In the genomic region with DNA sequence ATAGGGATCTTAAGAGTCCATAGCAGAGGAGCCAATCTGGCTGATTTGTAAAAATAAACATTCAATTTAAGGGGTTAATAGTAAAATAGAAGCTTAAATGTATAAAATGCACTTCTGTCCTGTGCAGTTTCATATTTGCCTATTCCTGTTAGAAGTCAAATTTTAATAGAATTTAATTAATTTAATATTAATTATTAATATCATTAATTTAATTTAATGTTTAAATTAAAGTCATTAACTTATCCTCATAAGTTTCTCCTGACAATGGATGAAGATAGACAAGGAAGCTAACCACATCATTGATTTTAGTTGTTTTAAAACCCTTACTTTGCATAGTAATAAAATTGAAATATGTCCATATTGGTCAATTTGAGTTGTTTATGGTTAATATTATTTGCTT, we compare ENCODE assay signal across 30 cellular contexts.
"Had no signal": no experiment of that assay in that cellular context is flagged by ENCODE, and none has a peak within 500 bp of the region (broad histone marks: within the 10 kb centered on the region; RNA-seq: fewer than 3 reads in every experiment).

No MANE protein-coding gene starts in this region.

- H3K27ac ChIP-seq: neutrophil, ovary, parathyroid adenoma, psoas muscle, right lobe of liver, sigmoid colon, stomach, thoracic aorta, thyroid gland, tibial nerve, upper lobe of right lung, uterus had no signal

- H3K27me3 Mint-ChIP-seq: naive thymus-derived CD8-positive, alpha-beta T cell; natural killer cell treated with Interleukin-12 subunit alpha and Interleukin-12 subunit beta and Interleukin-15 and Interleukin-18, amount 100 ng/mL, for 72 hours; progenitor cell of endocrine pancreas; stimulated activated naive B cell treated with anti-CD40 and anti-IgM and Interleukin-4, amounts not matched to agents 10 μg/mL and 1 μg/mL and 100 μg/mL, for 72 hours; stimulated activated naive CD8-positive, alpha-beta T cell treated with anti-CD3 and anti-CD28 coated beads, Interleukin-15, Interleukin-2, amounts not matched to agents 100 ng/mL and 50 ng/mL, for 24 hours; type B pancreatic cell had no signal

- H3K36me3 Mint-ChIP-seq: naive thymus-derived CD8-positive, alpha-beta T cell; natural killer cell treated with Interleukin-12 subunit alpha and Interleukin-12 subunit beta and Interleukin-15 and Interleukin-18, amount 100 ng/mL, for 72 hours; stimulated activated effector memory CD8-positive, alpha-beta T cell treated with anti-CD3 and anti-CD28 coated beads, Interleukin-12 subunit alpha, Interleukin-12 subunit beta, amount 100 ng/mL, for 72 hours; stimulated activated naive B cell treated with anti-CD40 and anti-IgM and Interleukin-4, amounts not matched to agents 10 μg/mL and 1 μg/mL and 100 μg/mL, for 72 hours; type B pancreatic cell had no signal

- H3K4me3 Mint-ChIP-seq: naive thymus-derived CD8-positive, alpha-beta T cell; natural killer cell treated with Interleukin-12 subunit alpha and Interleukin-12 subunit beta and Interleukin-15 and Interleukin-18, amount 100 ng/mL, for 72 hours; nephron progenitor cell; neural crest cell; stimulated activated effector memory CD8-positive, alpha-beta T cell treated with anti-CD3 and anti-CD28 coated beads, Interleukin-12 subunit alpha, Interleukin-12 subunit beta, amount 100 ng/mL, for 72 hours; stimulated activated naive B cell treated with anti-CD40 and anti-IgM and Interleukin-4, amounts not matched to agents 10 μg/mL and 1 μg/mL and 100 μg/mL, for 72 hours; stimulated activated naive CD8-positive, alpha-beta T cell treated with anti-CD3 and anti-CD28 coated beads, Interleukin-15, Interleukin-2, amounts not matched to agents 100 ng/mL and 50 ng/mL, for 24 hours; type B pancreatic cell had no signal

- H3K9me3 ChIP-seq: neutrophil, ovary, psoas muscle, right lobe of liver, sigmoid colon, stomach, thoracic aorta, thyroid gland, tibial nerve, upper lobe of right lung, uterus had no signal

- DNase-seq: naive thymus-derived CD8-positive, alpha-beta T cell; nephron progenitor cell; nucleus accumbens; ovary; posterior cingulate gyrus; psoas muscle; right cardiac atrium; right lobe of liver; sigmoid colon; small intestine; stimulated activated CD4-positive, alpha-beta T cell treated with anti-CD3 and anti-CD28 coated beads, Interleukin-15, amount 100 ng/mL, for 24 hours; stimulated activated CD4-positive, alpha-beta T cell treated with anti-CD3 and anti-CD28 coated beads, Interleukin-2, amount 100 ng/mL, for 24 hours; stimulated activated CD4-positive, alpha-beta T cell treated with anti-CD3 and anti-CD28 coated beads, Interleukin-2, amount 100 ng/mL, for 48 hours; stimulated activated CD4-positive, alpha-beta T cell treated with anti-CD3 and anti-CD28 coated beads, Interleukin-4, amount 100 ng/mL, for 24 hours; stimulated activated naive B cell treated with anti-CD40 and anti-IgM and Interleukin-4, amounts not matched to agents 10 μg/mL and 1 μg/mL and 100 μg/mL, for 72 hours; stimulated activated naive CD4-positive, alpha-beta T cell treated with Interleukin-2 at 50 U/mL for 16 hours; stomach; thyroid gland; upper lobe of right lung; uterus had no signal

- H3K4me1 ChIP-seq: parathyroid adenoma, psoas muscle, right lobe of liver, sigmoid colon, stomach, thyroid gland, tibial nerve, upper lobe of right lung, uterus had no signal

- ATAC-seq: naive thymus-derived CD8-positive, alpha-beta T cell; natural killer cell treated with Interleukin-12 subunit alpha and Interleukin-12 subunit beta and Interleukin-15 and Interleukin-18, amount 100 ng/mL, for 72 hours; psoas muscle; right cardiac atrium; right lobe of liver; stimulated activated effector memory CD8-positive, alpha-beta T cell treated with anti-CD3 and anti-CD28 coated beads, Interleukin-12 subunit alpha, Interleukin-12 subunit beta, amount 100 ng/mL, for 72 hours; stimulated activated naive B cell treated with anti-CD40 and anti-IgM and Interleukin-4, amounts not matched to agents 10 μg/mL and 1 μg/mL and 100 μg/mL, for 72 hours; upper lobe of right lung had no signal

- H3K9me3 Mint-ChIP-seq: naive thymus-derived CD8-positive, alpha-beta T cell; nephron progenitor cell; neural crest cell; stimulated activated effector memory CD8-positive, alpha-beta T cell treated with anti-CD3 and anti-CD28 coated beads, Interleukin-12 subunit alpha, Interleukin-12 subunit beta, amount 100 ng/mL, for 72 hours; stimulated activated naive B cell treated with anti-CD40 and anti-IgM and Interleukin-4, amounts not matched to agents 10 μg/mL and 1 μg/mL and 100 μg/mL, for 72 hours; stimulated activated naive CD8-positive, alpha-beta T cell treated with anti-CD3 and anti-CD28 coated beads, Interleukin-15, Interleukin-2, amounts not matched to agents 100 ng/mL and 50 ng/mL, for 24 hours; type B pancreatic cell had no signal

- H3K9ac ChIP-seq: parathyroid adenoma had no signal

- H3K27ac Mint-ChIP-seq: naive thymus-derived CD8-positive, alpha-beta T cell; natural killer cell treated with Interleukin-12 subunit alpha and Interleukin-12 subunit beta and Interleukin-15 and Interleukin-18, amount 100 ng/mL, for 72 hours; nephron progenitor cell; progenitor cell of endocrine pancreas; stimulated activated effector memory CD8-positive, alpha-beta T cell treated with anti-CD3 and anti-CD28 coated beads, Interleukin-12 subunit alpha, Interleukin-12 subunit beta, amount 100 ng/mL, for 72 hours; stimulated activated naive B cell treated with anti-CD40 and anti-IgM and Interleukin-4, amounts not matched to agents 10 μg/mL and 1 μg/mL and 100 μg/mL, for 72 hours; stimulated activated naive CD8-positive, alpha-beta T cell treated with anti-CD3 and anti-CD28 coated beads, Interleukin-15, Interleukin-2, amounts not matched to agents 100 ng/mL and 50 ng/mL, for 24 hours; type B pancreatic cell had no signal

- FAIRE-seq: small intestine had no signal

- H3K4me1 Mint-ChIP-seq: naive thymus-derived CD8-positive, alpha-beta T cell; nephron progenitor cell; stimulated activated effector memory CD8-positive, alpha-beta T cell treated with anti-CD3 and anti-CD28 coated beads, Interleukin-12 subunit alpha, Interleukin-12 subunit beta, amount 100 ng/mL, for 72 hours; stimulated activated naive B cell treated with anti-CD40 and anti-IgM and Interleukin-4, amounts not matched to agents 10 μg/mL and 1 μg/mL and 100 μg/mL, for 72 hours had no signal

- H3K4me3 ChIP-seq: ovary, psoas muscle, right lobe of liver, sigmoid colon, stomach, thoracic aorta, thyroid gland, tibial nerve, upper lobe of right lung, uterus had no signal

- H3K36me3 ChIP-seq: neutrophil, ovary, right lobe of liver, sigmoid colon, stomach, thoracic aorta, thyroid gland, tibial nerve, upper lobe of right lung, uterus had no signal
